In the genomic region with DNA sequence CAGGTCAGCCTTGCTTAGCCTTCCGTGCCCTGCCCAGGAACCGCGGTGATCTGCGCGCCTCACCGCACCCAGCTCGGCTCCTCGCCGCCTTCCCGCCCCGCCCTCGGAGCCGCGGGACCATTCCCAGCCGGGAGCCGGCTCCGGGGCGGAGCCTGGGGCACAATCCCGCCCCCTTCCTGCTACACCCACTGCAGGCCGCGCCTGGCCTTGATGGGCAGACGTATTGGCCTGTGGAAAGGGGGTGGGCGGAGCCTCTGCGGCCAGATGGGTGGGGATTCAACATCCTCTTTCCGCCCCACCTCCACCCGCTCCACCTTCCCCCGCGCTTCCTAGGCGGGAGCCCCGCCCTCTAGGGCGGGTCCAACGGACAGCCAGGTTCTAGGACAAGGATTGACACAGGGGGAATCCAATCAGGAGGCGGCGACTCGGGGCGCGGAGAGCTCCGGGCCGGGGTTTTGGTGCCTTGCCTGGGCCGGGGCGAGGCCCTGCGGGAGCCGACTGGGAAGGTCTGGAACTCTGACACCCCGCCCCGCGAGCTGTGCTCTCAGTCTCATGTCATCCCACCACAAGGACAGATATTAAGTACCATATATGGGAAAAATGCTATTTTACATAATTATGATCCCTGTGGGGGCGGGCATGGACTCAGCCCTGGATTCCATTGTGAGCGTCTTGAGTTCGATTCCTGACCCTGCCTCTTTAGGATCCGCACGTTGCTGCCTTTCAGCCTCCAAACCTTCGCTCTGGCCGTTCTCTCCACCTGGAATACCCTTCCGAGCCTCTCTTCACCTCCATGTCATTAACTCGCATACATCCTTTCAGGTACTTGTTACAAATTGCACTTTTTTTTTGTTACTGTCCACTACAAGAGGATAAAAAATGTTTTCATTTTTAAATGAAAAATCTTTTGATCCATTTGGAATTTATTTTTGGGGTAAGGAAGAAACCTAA, we compare ENCODE assay signal across 8 cellular contexts. TPM values are rescaled to one million over a fixed set of nuclear protein-coding genes. Genes with fewer than 3 reads are reported as not detected.
A peak's percentile ranks its signal among the peaks of the same experiment; 100 is the strongest.
DNase-seq lines count a peak whose midpoint lies in the region; ATAC-seq and TF ChIP-seq lines count a peak whose summit lies in the region.

A gene (minus strand): TSS at position 54 of the 951 bp plus-strand sequence. CDS start 38,731 bp downstream, outside the sequence.

- H3K27me3 ChIP-seq in BJ (ENCODE audit: control insufficient read depth, insufficient read depth, low read length) (no peaks in the 10 kb centered on the region), layer of hippocampus (ENCODE audit: control insufficient read depth, insufficient read depth, low read length) (no peaks in the 10 kb centered on the region)

- H3K27ac Mint-ChIP-seq in activated CD4-positive, alpha-beta T cell treated with anti-CD3 and anti-CD28 coated beads, Interleukin-2, amount 10 ng/mL, durations not matched to agents 7 days and 5 days = peak within 1 kb of the TSS; percentile 96

- peaks cover 34% of the 10 kb centered on the region for H3K36me3 Mint-ChIP-seq in activated CD4-positive, alpha-beta T cell treated with anti-CD3 and anti-CD28 coated beads, Interleukin-2, amount 10 ng/mL, durations not matched to agents 7 days and 5 days (ENCODE audit: low read depth)

- H3K4me3 ChIP-seq in BJ (ENCODE audit: low read depth, low read length) (peak within 1 kb of the TSS; percentile 89), coronary artery (peak within 1 kb of the TSS; percentile 94)

- no peaks in the 10 kb centered on the region for H3K9me3 Mint-ChIP-seq in activated CD4-positive, alpha-beta T cell treated with anti-CD3 and anti-CD28 coated beads, Interleukin-2, amount 10 ng/mL, durations not matched to agents 7 days and 5 days

- CTCF ChIA-PET in BJ (lab: Yijun Ruan, JAX) = interaction anchor here (0.6 to 3.6 kb wide), 5 partner anchors 14 to 87 kb away, joined by 3 to 23 read pairs (median 3); no protein-coding TSS in a partner anchor
- CTCF ChIA-PET in activated CD4-positive, alpha-beta T cell treated with anti-CD3 and anti-CD28 coated beads, Interleukin-2, amount 10 ng/mL, durations not matched to agents 7 days and 5 days (lab: Charles Lee) = interaction anchor here (0.8 to 2.2 kb wide), 11 partner anchors 9 to 82 kb away, joined by 3 to 10 read pairs (median 4); no protein-coding TSS in a partner anchor

- H3K4me1 Mint-ChIP-seq in activated CD4-positive, alpha-beta T cell treated with anti-CD3 and anti-CD28 coated beads, Interleukin-2, amount 10 ng/mL, durations not matched to agents 7 days and 5 days = peaks cover 39% of the 10 kb centered on the region

- H3K4me3 Mint-ChIP-seq in activated CD4-positive, alpha-beta T cell treated with anti-CD3 and anti-CD28 coated beads, Interleukin-2, amount 10 ng/mL, durations not matched to agents 7 days and 5 days = peak within 1 kb of the TSS; percentile 84

- ATAC-seq in GM19324 (IDR thresholded peaks at IDR 0.05; ENCODE audit: low FRiP score, unreplicated experiment) (peak; percentile 82), HG03469 (IDR thresholded peaks at IDR 0.05; ENCODE audit: unreplicated experiment) (peak; percentile 49)

- DNase-seq in BJ (ENCODE audit: low read depth) (peak; percentile 97), NCI-H69 (lab: John Stamatoyannopoulos, UW) (peak; percentile 100), coronary artery (ENCODE audit: low spot score) (peak; percentile 100)
- peak; percentile 100 for DNase-seq in activated CD4-positive, alpha-beta T cell treated with anti-CD3 and anti-CD28 coated beads, Interleukin-2, amount 10 ng/mL, durations not matched to agents 7 days and 5 days
- peak; percentile 98 to 99 for DNase-seq in stimulated activated CD4-positive, alpha-beta T cell treated with anti-CD3 and anti-CD28 coated beads, Interleukin-1b, Interleukin-23, amount 100 ng/mL, for 4 hours (ENCODE audit: low read depth in 2 of 2)

- POLR2A ChIA-PET in BJ (lab: Charles Lee) = interaction anchor here (0.7 to 1.1 kb wide), 9 partner anchors 9 to 82 kb away, joined by 3 to 10 read pairs (median 3); no protein-coding TSS in a partner anchor
- POLR2A ChIA-PET in activated CD4-positive, alpha-beta T cell treated with anti-CD3 and anti-CD28 coated beads, Interleukin-2, amount 10 ng/mL, durations not matched to agents 7 days and 5 days (lab: Charles Lee) = interaction anchor here (0.5 to 2.0 kb wide), 5 partner anchors 9 to 854 kb away, joined by 3 to 8 read pairs (median 4); a partner anchor contains a TSS

- H3K36me3 ChIP-seq in BJ (ENCODE audit: control insufficient read depth, insufficient read depth, low read length) = peaks cover 3% of the 10 kb centered on the region; the same call in 1 of the 2 replicates

- TF ChIP-seq CTCF in BJ (IDR thresholded peaks at IDR 0.05; ENCODE audit: insufficient read depth, low read depth, low read length) (no peak), coronary artery (IDR thresholded peaks at IDR 0.05) (no peak)

- H3K27ac ChIP-seq in coronary artery = peak within 1 kb of the TSS; percentile 98
- H3K27ac ChIP-seq in layer of hippocampus (ENCODE audit: low read depth, low read length) = peak within 1 kb of the TSS; percentile 88

- H3K27me3 Mint-ChIP-seq in activated CD4-positive, alpha-beta T cell treated with anti-CD3 and anti-CD28 coated beads, Interleukin-2, amount 10 ng/mL, durations not matched to agents 7 days and 5 days = no peaks in the 10 kb centered on the region

RNA-seq across cellular contexts. Expression of the gene that starts here (rescaled TPM):
- polyA plus RNA-seq in BJ (2011; rRNA removed) = 262 and 340 TPM in 2 replicates
- 504 and 810 TPM in 2 replicates for polyA minus RNA-seq in BJ (2011; rRNA and poly(A)+ RNA removed)
- 1,000 to 10,000 TPM in 1 of 2 experiments, 100 to 1,000 TPM in 1; 881 to 1,009 TPM for total RNA-seq in activated CD4-positive, alpha-beta T cell treated with anti-CD3 and anti-CD28 coated beads, Interleukin-2, amount 10 ng/mL, durations not matched to agents 7 days and 5 days

Comparison
In these comparisons a context has a peak if more than half of its experiments do, and no peak if none do; other contexts are left out.
1. Peak in every context shown above with its lines: DNase-seq, ATAC-seq, H3K4me3 ChIP-seq and H3K27ac ChIP-seq.